1 cellular context compared by ENCODE assay signal in genomic region chr12:56128669-56129209, GRCh38.
TF ChIP-seq lines count a peak whose summit lies in the region.

No MANE protein-coding gene starts in this region.

TF ChIP-seq in A549, 52 proteins besides CTCF, POLR2A, EP300 and RAD21 (continued from another document):
- TF ChIP-seq MAX (IDR thresholded peaks at IDR 0.05) = 0 out of 2 replicates have a peak, but pooled peaks have one; percentile 8
- TF ChIP-seq, protein P1, sequence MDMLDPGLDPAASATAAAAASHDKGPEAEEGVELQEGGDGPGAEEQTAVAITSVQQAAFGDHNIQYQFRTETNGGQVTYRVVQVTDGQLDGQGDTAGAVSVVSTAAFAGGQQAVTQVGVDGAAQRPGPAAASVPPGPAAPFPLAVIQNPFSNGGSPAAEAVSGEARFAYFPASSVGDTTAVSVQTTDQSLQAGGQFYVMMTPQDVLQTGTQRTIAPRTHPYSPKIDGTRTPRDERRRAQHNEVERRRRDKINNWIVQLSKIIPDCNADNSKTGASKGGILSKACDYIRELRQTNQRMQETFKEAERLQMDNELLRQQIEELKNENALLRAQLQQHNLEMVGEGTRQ (IDR thresholded peaks at IDR 0.05) = no peak
- TF ChIP-seq MYC (IDR thresholded peaks at IDR 0.05; ENCODE audit: borderline replicate concordance, low read length) = no peak
- no peak for TF ChIP-seq NPAS2 (CRISPR knock-in tag; IDR thresholded peaks at IDR 0.05; ENCODE audit: borderline replicate concordance)
- no peak for TF ChIP-seq BCL3 (IDR thresholded peaks at IDR 0.05)
- TF ChIP-seq SREBF2 (IDR thresholded peaks at IDR 0.05) = no peak
- TF ChIP-seq ZC3H11A (IDR thresholded peaks at IDR 0.05) = no peak
- no peak for TF ChIP-seq ZFP36 (IDR thresholded peaks at IDR 0.05; ENCODE audit: borderline replicate concordance, partially characterized antibody)
TF ChIP-seq in A549: peak in this region for 2.
